ENCODE assay signal across 10 cellular contexts in the genomic region with DNA sequence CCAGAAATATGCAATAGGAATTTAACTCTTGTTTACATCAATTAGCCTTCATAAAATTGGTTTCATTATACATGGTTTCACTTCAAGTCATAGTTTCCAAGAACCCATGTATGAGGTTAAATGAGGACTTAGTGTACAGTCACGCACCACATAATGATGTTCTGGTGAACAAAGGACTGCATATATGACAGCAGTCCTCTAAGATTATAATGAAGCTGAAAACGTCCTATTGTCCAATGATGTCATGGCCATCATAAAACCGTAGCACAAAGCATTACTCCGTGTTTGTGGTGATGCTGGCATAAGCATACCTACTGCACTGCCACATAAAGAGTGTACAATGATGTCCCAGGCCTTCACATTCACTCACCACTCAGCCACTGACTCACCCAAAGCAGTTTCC. TPM values are rescaled to one million over a fixed set of nuclear protein-coding genes. Genes with fewer than 3 reads are reported as not detected.
DNase-seq lines count a peak whose midpoint lies in the region; ATAC-seq, FAIRE-seq and TF ChIP-seq lines count a peak whose summit lies in the region.
"Had no signal": no experiment of that assay in that cellular context is flagged by ENCODE, and none has a peak within 500 bp of the region (broad histone marks: within the 10 kb centered on the region; RNA-seq: fewer than 3 reads in every experiment).

No MANE protein-coding gene starts in this region.

- H3K27me3 Mint-ChIP-seq in naive thymus-derived CD4-positive, alpha-beta T cell: no peaks in the 10 kb centered on the region
- H3K27me3 Mint-ChIP-seq in HFFc6 (ENCODE audit: insufficient read depth): no peaks in the 10 kb centered on the region
- H3K27me3 Mint-ChIP-seq: memory B cell had no signal

- H3K4me1 Mint-ChIP-seq in naive thymus-derived CD4-positive, alpha-beta T cell: peaks cover 0 to 31% (median 0%) of the 10 kb centered on the region in 7 donors
- H3K4me1 Mint-ChIP-seq in HFFc6 (ENCODE audit: low read depth): no peaks in the 10 kb centered on the region

- no peaks in the 10 kb centered on the region for H3K36me3 ChIP-seq in naive thymus-derived CD4-positive, alpha-beta T cell (ENCODE audit: control insufficient read depth in 2 of 3, insufficient read depth in 3 of 3, low read length in 3 of 3)
- H3K36me3 ChIP-seq: SJSA1 had no signal

- H3K27me3 ChIP-seq in naive thymus-derived CD4-positive, alpha-beta T cell (ENCODE audit: control insufficient read depth in 2 of 2, insufficient read depth in 2 of 2, low read length in 2 of 2): no peaks in the 10 kb centered on the region
- H3K27me3 ChIP-seq: SJSA1 had no signal

- no peaks in the 10 kb centered on the region for H3K9me3 ChIP-seq in naive thymus-derived CD4-positive, alpha-beta T cell (ENCODE audit: control insufficient read depth in 2 of 3, low read length in 3 of 3)
- H3K9me3 ChIP-seq: SJSA1 had no signal

- no peaks in the 10 kb centered on the region for H3K4me1 ChIP-seq in naive thymus-derived CD4-positive, alpha-beta T cell (ENCODE audit: control insufficient read depth in 2 of 2, insufficient read depth in 2 of 2, low read length in 2 of 2)
- H3K4me1 ChIP-seq: SJSA1 had no signal

- H3K4me3 ChIP-seq in naive thymus-derived CD4-positive, alpha-beta T cell (ENCODE audit: low read length): no peak overlapping the region
- H3K4me3 ChIP-seq: SJSA1 had no signal

- no peak for DNase-seq in GM19239 (ENCODE audit: insufficient read length, low spot score)
- no peak for DNase-seq in naive thymus-derived CD4-positive, alpha-beta T cell
- DNase-seq in RPMI8226: no peak
- no peak for DNase-seq in HFFc6
- DNase-seq in RKO (ENCODE audit: low spot score): no peak

- peak overlapping the region in 1 of 9 donors; percentile 83 for H3K27ac Mint-ChIP-seq in naive thymus-derived CD4-positive, alpha-beta T cell
- H3K27ac Mint-ChIP-seq in HFFc6: no peak overlapping the region
- H3K27ac Mint-ChIP-seq: memory B cell had no signal

- CTCF ChIA-PET in naive thymus-derived CD4-positive, alpha-beta T cell (lab: Charles Lee): no interaction called here

- POLR2A ChIA-PET in naive thymus-derived CD4-positive, alpha-beta T cell (lab: Charles Lee): no interaction called here

- ATAC-seq in GM18498 (IDR thresholded peaks at IDR 0.05; ENCODE audit: unreplicated experiment): peak; percentile 91
- ATAC-seq in HG02759 (IDR thresholded peaks at IDR 0.05; ENCODE audit: unreplicated experiment): peak; percentile 83
- peak; percentile 80 for ATAC-seq in HG03469 (IDR thresholded peaks at IDR 0.05; ENCODE audit: unreplicated experiment)
- no peak for ATAC-seq in naive thymus-derived CD4-positive, alpha-beta T cell

- peak overlapping the region in 1 of 10 donors; percentile 55 for H3K4me3 Mint-ChIP-seq in naive thymus-derived CD4-positive, alpha-beta T cell
- no peak overlapping the region for H3K4me3 Mint-ChIP-seq in HFFc6
- H3K4me3 Mint-ChIP-seq: memory B cell had no signal

- peak; percentile 70 for FAIRE-seq in GM19239 (lab: Jason Lieb, UNC)

- H3K36me3 Mint-ChIP-seq in naive thymus-derived CD4-positive, alpha-beta T cell: peaks cover 0 to 19% (median 0%) of the 10 kb centered on the region in 5 donors
- H3K36me3 Mint-ChIP-seq in HFFc6 (ENCODE audit: low read depth): no peaks in the 10 kb centered on the region

- peaks cover 0 to 6% (median 0%) of the 10 kb centered on the region in 11 donors for H3K9me3 Mint-ChIP-seq in naive thymus-derived CD4-positive, alpha-beta T cell
- no peaks in the 10 kb centered on the region for H3K9me3 Mint-ChIP-seq in HFFc6

- TF ChIP-seq CTCF in HFFc6 (IDR thresholded peaks at IDR 0.05): no peak

- intact Hi-C loops in naive thymus-derived CD4-positive, alpha-beta T cell (cut with micrococcal nuclease): loop anchor here in 1 of 2 donors (2.0 kb wide), 2 partner anchors 15 to 31 kb away; a partner anchor contains a TSS

- H3K27ac ChIP-seq in naive thymus-derived CD4-positive, alpha-beta T cell (ENCODE audit: low read depth, low read length): no peak overlapping the region
- H3K27ac ChIP-seq: SJSA1 had no signal

RNA-seq across cellular contexts. Expression of a gene that starts 31.1 kb away (rescaled TPM):
- total RNA-seq in naive thymus-derived CD4-positive, alpha-beta T cell: 10 to 100 TPM in 2 of 5 experiments, 1 to 10 TPM in 3; 2.9 to 34.7 (median 5.9) TPM
- 1 to 10 TPM in 1 of 2 donors, under 1 TPM in 1; 0.97 to 3.9 TPM for polyA plus RNA-seq in naive thymus-derived CD4-positive, alpha-beta T cell
- 10 to 100 TPM in 4 of 6 experiments, 1 to 10 TPM in 2; 8.6 to 13.1 (median 11.0) TPM for total RNA-seq in HFFc6 (2021; fragmentation: NEBNext Ultra II Directional; extraction: Animal tissue kit (Norgen Biotek cat#: 25700))
